9 cellular contexts compared by ENCODE assay signal in the genomic region with DNA sequence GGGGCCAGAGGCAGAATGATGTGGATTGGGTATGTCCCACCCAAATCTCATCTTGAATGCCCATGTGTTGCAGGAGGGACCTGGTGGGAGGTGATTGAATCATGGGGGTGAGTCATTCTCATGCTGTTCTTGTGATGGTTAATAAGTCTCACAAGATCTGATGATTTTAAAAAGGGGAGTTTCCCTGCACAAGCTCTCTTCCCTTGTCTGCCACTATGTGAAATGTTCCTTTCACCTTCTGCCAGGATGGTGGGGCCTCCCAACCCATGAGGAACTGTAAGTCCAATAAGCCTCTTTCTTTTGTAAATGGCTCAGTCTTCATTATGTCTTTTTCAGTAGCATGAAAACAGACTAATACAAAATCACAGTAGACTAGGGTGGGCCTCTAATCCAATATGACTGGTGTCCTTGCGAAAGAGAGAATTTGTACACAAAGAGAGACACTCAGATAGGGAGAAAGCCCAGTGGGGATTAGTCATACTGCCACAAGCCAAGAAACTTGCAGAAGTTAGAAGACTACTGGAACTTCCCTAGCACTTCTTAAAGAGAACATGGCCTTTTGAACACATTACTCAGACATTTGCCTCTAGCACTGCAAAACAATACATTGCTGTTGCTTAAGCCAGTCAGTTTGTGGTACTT.
DNase-seq lines count a peak whose midpoint lies in the region; ATAC-seq, FAIRE-seq and TF ChIP-seq lines count a peak whose summit lies in the region.
"Had no signal": no experiment of that assay in that cellular context is flagged by ENCODE, and none has a peak within 500 bp of the region (broad histone marks: within the 10 kb centered on the region; RNA-seq: fewer than 3 reads in every experiment).

No MANE protein-coding gene starts in this region.

- FAIRE-seq in HTR-8/SVneo (lab: Jason Lieb, UNC), result no peak
- FAIRE-seq: colon had no signal

- H3K4me1 Mint-ChIP-seq in activated naive CD8-positive, alpha-beta T cell treated with anti-CD3 and anti-CD28 coated beads, Interleukin-2, amount 50 U/mL, for 24 hours, result peaks cover 33% of the 10 kb centered on the region
- no peaks in the 10 kb centered on the region for H3K4me1 Mint-ChIP-seq in nephron progenitor cell

- no peak overlapping the region for H3K4me3 Mint-ChIP-seq in activated naive CD8-positive, alpha-beta T cell treated with anti-CD3 and anti-CD28 coated beads, Interleukin-2, amount 50 U/mL, for 24 hours
- no peak overlapping the region for H3K4me3 Mint-ChIP-seq in nephron progenitor cell

- ATAC-seq in GM19395 (IDR thresholded peaks at IDR 0.05; ENCODE audit: unreplicated experiment) (peak; percentile 82), HG03354 (IDR thresholded peaks at IDR 0.05; ENCODE audit: poor library complexity, severe bottlenecking, unreplicated experiment) (peak; percentile 86)
- ATAC-seq in activated naive CD8-positive, alpha-beta T cell treated with anti-CD3 and anti-CD28 coated beads, Interleukin-2, amount 50 U/mL, for 24 hours, result peak; percentile 93

- TF ChIP-seq CTCF in nephron progenitor cell (IDR thresholded peaks at IDR 0.05), result no peak

- H3K36me3 Mint-ChIP-seq in activated naive CD8-positive, alpha-beta T cell treated with anti-CD3 and anti-CD28 coated beads, Interleukin-2, amount 50 U/mL, for 24 hours (ENCODE audit: low read depth), result no peaks in the 10 kb centered on the region
- no peaks in the 10 kb centered on the region for H3K36me3 Mint-ChIP-seq in nephron progenitor cell (ENCODE audit: low read depth)

- DNase-seq in CD1c-positive myeloid dendritic cell (ENCODE audit: extremely low spot score), result peak; percentile 92
- DNase-seq in activated naive CD8-positive, alpha-beta T cell treated with anti-CD3 and anti-CD28 coated beads, Interleukin-2, amount 50 U/mL, for 24 hours, result peak; percentile 38
- DNase-seq in stimulated activated CD4-positive, alpha-beta T cell treated with anti-CD3 and anti-CD28 coated beads, TNF-alpha, amount 100 ng/mL, for 48 hours (ENCODE audit: low read depth in 3 of 3), result peak in 2 of 3 donors; percentile 2 to 32
- DNase-seq in nephron progenitor cell, result no peak
- DNase-seq in hippocampal formation (lab: John Stamatoyannopoulos, UW), result no peak
- no peak for DNase-seq in HTR-8/SVneo (ENCODE audit: insufficient read length, low spot score)

- H3K27ac Mint-ChIP-seq in activated naive CD8-positive, alpha-beta T cell treated with anti-CD3 and anti-CD28 coated beads, Interleukin-2, amount 50 U/mL, for 24 hours, result peak overlapping the region; percentile 93
- H3K27ac Mint-ChIP-seq in nephron progenitor cell, result no peak overlapping the region

- peaks cover 4% of the 10 kb centered on the region for H3K9me3 Mint-ChIP-seq in activated naive CD8-positive, alpha-beta T cell treated with anti-CD3 and anti-CD28 coated beads, Interleukin-2, amount 50 U/mL, for 24 hours
- peaks cover 8% of the 10 kb centered on the region for H3K9me3 Mint-ChIP-seq in nephron progenitor cell

- H3K27me3 Mint-ChIP-seq in activated naive CD8-positive, alpha-beta T cell treated with anti-CD3 and anti-CD28 coated beads, Interleukin-2, amount 50 U/mL, for 24 hours, result peaks cover 49% of the 10 kb centered on the region
- H3K27me3 Mint-ChIP-seq in nephron progenitor cell (ENCODE audit: low read depth, poor library complexity), result peaks cover 6% of the 10 kb centered on the region

Comparison
In these comparisons a context has a peak if more than half of its experiments do, and no peak if none do; other contexts are left out.
1. DNase-seq: peak in CD1c-positive myeloid dendritic cell (single experiment), activated naive CD8-positive, alpha-beta T cell treated with anti-CD3 and anti-CD28 coated beads, Interleukin-2, amount 50 U/mL, for 24 hours (single experiment) and stimulated activated CD4-positive, alpha-beta T cell treated with anti-CD3 and anti-CD28 coated beads, TNF-alpha, amount 100 ng/mL, for 48 hours (2 of 3); none in nephron progenitor cell (single experiment), hippocampal formation (0 of 2) and HTR-8/SVneo (single experiment).
2. Peak in every context shown above with its lines, with median percentiles within 50 percentile points of each other: ATAC-seq.